In genomic region chr1:229642970-229643369, GRCh38 we compare ENCODE assay signal across 31 cellular contexts.
"Had no signal": no experiment of that assay in that cellular context is flagged by ENCODE, and none has a peak within 500 bp of the region (broad histone marks: within the 10 kb centered on the region; RNA-seq: fewer than 3 reads in every experiment).

No MANE protein-coding gene starts in this region.

- ATAC-seq: activated CD4-positive, alpha-beta T cell treated with anti-CD3 and anti-CD28 coated beads for 36 hours; activated CD8-positive, alpha-beta memory T cell treated with anti-CD3 and anti-CD28 coated beads, Interleukin-2, amount 10 ng/mL, durations not matched to agents 7 days and 5 days; activated CD8-positive, alpha-beta T cell treated with anti-CD3 and anti-CD28 coated beads, Interleukin-2, amount 10 ng/mL, durations not matched to agents 7 days and 5 days; activated naive CD8-positive, alpha-beta T cell treated with anti-CD3 and anti-CD28 coated beads, Interleukin-2, amount 50 U/mL, for 24 hours; activated T-cell treated with anti-CD3 and anti-CD28 coated beads, Interleukin-2, amount 50 U/mL, for 72 hours; activated T-helper 17 cell treated with anti-CD3 and anti-CD28 coated beads, Interleukin-2, amount 50 U/mL, for 72 hours; body of pancreas; esophagus mucosa; T-helper 17 cell had no signal

- H3K4me3 ChIP-seq: adrenal gland, body of pancreas, cardiac muscle cell, coronary artery, dorsolateral prefrontal cortex had no signal

- DNase-seq: activated CD4-positive, alpha-beta memory T cell treated with anti-CD3 and anti-CD28 coated beads for 36 hours; activated CD4-positive, alpha-beta T cell treated with anti-CD3 and anti-CD28 coated beads for 36 hours; activated CD4-positive, alpha-beta T cell treated with anti-CD3 and anti-CD28 coated beads, Interleukin-2, amount 10 ng/mL, durations not matched to agents 24 days and 14 days; activated CD4-positive, CD25-positive, alpha-beta regulatory T cell; activated CD4-positive, CD25-positive, alpha-beta regulatory T cell treated with anti-CD3 and anti-CD28 coated beads, Interleukin-2, amount 50 U/mL, for 72 hours; activated CD8-positive, alpha-beta memory T cell treated with anti-CD3 and anti-CD28 coated beads, Interleukin-2, amount 50 U/mL, for 48 hours; activated CD8-positive, alpha-beta T cell treated with anti-CD3 and anti-CD28 coated beads, Interleukin-2, amount 10 ng/mL, durations not matched to agents 7 days and 5 days; activated effector memory CD4-positive, alpha-beta T cell treated with Interleukin-2 at 50 U/mL for 16 hours; activated gamma-delta T cell treated with Interleukin-2 at 50 U/mL for 16 hours; activated naive CD4-positive, alpha-beta T cell treated with anti-CD3 and anti-CD28 coated beads, Interleukin-2, amount 50 U/mL, for 16 hours; activated naive CD4-positive, alpha-beta T cell treated with Interleukin-2 at 50 U/mL for 16 hours; activated naive CD8-positive, alpha-beta T cell treated with anti-CD3 and anti-CD28 coated beads, Interleukin-2, amount 50 U/mL, for 24 hours; activated T-cell treated with anti-CD3 and anti-CD28 coated beads for 4 hours; activated T-cell treated with anti-CD3 and anti-CD28 coated beads, Interleukin-2, amount 50 U/mL, for 24 hours; activated T-cell treated with anti-CD3 and anti-CD28 coated beads, Interleukin-2, amount 50 U/mL, for 72 hours; amygdala; aorta; body of pancreas; dorsolateral prefrontal cortex; effector memory CD4-positive, alpha-beta T cell; endodermal cell; T-helper 1 cell; T-helper 17 cell; T1000 had no signal

- H3K27me3 ChIP-seq: adrenal gland, body of pancreas, cardiac muscle cell, dorsolateral prefrontal cortex had no signal

- H3K9me3 ChIP-seq: adrenal gland, body of pancreas had no signal

- H3K27ac ChIP-seq: adrenal gland, body of pancreas, cardiac muscle cell, coronary artery, dorsolateral prefrontal cortex had no signal

- FAIRE-seq: frontal cortex had no signal

- H3K4me1 ChIP-seq: adrenal gland, body of pancreas had no signal
